In the genomic region with DNA sequence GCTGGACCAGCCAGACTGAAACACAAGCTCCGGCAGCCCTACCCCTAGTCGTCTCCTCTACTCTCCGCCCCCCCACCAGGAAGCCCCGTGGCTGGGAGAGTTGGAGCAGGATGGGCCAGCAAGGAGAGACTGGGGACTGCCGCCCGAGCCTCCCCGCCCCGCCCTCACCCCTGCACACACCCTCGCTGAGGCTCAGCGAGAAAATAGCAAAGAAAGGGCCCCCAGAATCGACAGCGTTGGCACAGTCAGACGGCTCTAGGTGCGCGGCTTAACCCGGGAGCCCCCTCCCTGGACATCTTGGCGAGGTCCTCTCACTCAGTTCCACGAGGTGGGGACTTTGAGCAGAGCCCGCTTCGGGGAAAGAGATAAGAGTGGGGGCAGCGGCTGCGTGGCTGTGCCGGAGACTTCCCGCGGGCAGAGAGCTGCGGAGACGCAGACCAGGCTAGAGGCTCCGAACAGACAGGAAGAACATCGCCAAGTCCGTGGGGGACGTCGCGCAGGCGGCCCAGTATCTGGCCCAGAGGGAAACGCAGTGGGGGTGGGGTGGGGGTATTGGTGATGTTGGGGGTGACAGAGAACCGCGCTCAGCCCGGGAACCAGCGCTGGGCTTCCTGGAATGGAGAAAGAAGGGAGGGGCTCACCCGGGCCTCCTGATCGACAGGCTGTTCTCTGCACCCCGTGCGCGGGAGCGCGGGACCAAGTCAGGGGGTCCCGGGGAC, we compare ENCODE assay signal across 1 cellular context.
TF ChIP-seq lines count a peak whose summit lies in the region.

No MANE protein-coding gene starts in this region.

TF ChIP-seq in K562, 482 proteins besides CTCF, POLR2A, EP300 and RAD21 (continued from another document and continues in another):
- TF ChIP-seq, protein P1, sequence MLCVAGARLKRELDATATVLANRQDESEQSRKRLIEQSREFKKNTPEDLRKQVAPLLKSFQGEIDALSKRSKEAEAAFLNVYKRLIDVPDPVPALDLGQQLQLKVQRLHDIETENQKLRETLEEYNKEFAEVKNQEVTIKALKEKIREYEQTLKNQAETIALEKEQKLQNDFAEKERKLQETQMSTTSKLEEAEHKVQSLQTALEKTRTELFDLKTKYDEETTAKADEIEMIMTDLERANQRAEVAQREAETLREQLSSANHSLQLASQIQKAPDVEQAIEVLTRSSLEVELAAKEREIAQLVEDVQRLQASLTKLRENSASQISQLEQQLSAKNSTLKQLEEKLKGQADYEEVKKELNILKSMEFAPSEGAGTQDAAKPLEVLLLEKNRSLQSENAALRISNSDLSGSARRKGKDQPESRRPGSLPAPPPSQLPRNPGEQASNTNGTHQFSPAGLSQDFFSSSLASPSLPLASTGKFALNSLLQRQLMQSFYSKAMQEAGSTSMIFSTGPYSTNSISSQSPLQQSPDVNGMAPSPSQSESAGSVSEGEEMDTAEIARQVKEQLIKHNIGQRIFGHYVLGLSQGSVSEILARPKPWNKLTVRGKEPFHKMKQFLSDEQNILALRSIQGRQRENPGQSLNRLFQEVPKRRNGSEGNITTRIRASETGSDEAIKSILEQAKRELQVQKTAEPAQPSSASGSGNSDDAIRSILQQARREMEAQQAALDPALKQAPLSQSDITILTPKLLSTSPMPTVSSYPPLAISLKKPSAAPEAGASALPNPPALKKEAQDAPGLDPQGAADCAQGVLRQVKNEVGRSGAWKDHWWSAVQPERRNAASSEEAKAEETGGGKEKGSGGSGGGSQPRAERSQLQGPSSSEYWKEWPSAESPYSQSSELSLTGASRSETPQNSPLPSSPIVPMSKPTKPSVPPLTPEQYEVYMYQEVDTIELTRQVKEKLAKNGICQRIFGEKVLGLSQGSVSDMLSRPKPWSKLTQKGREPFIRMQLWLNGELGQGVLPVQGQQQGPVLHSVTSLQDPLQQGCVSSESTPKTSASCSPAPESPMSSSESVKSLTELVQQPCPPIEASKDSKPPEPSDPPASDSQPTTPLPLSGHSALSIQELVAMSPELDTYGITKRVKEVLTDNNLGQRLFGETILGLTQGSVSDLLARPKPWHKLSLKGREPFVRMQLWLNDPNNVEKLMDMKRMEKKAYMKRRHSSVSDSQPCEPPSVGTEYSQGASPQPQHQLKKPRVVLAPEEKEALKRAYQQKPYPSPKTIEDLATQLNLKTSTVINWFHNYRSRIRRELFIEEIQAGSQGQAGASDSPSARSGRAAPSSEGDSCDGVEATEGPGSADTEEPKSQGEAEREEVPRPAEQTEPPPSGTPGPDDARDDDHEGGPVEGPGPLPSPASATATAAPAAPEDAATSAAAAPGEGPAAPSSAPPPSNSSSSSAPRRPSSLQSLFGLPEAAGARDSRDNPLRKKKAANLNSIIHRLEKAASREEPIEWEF (CRISPR knock-in tag; IDR thresholded peaks at IDR 0.05): no peak
- TF ChIP-seq POLR3G (IDR thresholded peaks at IDR 0.05; ENCODE audit: extremely low read depth, insufficient read length, insufficient replicate concordance) (no peak), SNRNP70 (optimal IDR thresholded peaks at IDR 0.05; ENCODE audit: low read depth, low read length) (no peak), BRCA1 (IDR thresholded peaks at IDR 0.05) (no peak), BRCA1 (CRISPR knock-in tag; IDR thresholded peaks at IDR 0.05) (no peak), TEAD1 (CRISPR knock-in tag; IDR thresholded peaks at IDR 0.05) (no peak), FOXK1 (CRISPR knock-in tag; IDR thresholded peaks at IDR 0.05; ENCODE audit: borderline replicate concordance) (no peak), PHB (CRISPR knock-in tag; IDR thresholded peaks at IDR 0.05) (no peak), TBL1XR1 (IDR thresholded peaks at IDR 0.05; ENCODE audit: low read length in 2 of 2) (no peak), ZNF785 (CRISPR knock-in tag; IDR thresholded peaks at IDR 0.05) (no peak), DDX20 (tag; IDR thresholded peaks at IDR 0.05; ENCODE audit: low read depth) (no peak), TCF7 (IDR thresholded peaks at IDR 0.05; ENCODE audit: borderline replicate concordance) (no peak), ZNF134 (CRISPR knock-in tag; conservative IDR thresholded peaks at IDR 0.05) (no peak), HOXB6 (CRISPR knock-in tag; IDR thresholded peaks at IDR 0.05; ENCODE audit: borderline replicate concordance) (no peak), MAFK (IDR thresholded peaks at IDR 0.05; ENCODE audit: low read length) (no peak), GABPA (tag; conservative IDR thresholded peaks at IDR 0.05; ENCODE audit: low read depth) (no peak), NCOA4 (IDR thresholded peaks at IDR 0.05; ENCODE audit: partially characterized antibody) (no peak), YY1 (IDR thresholded peaks at IDR 0.05; ENCODE audit: borderline replicate concordance in 1 of 3, control insufficient read depth in 1 of 3, extremely low read depth in 1 of 3, insufficient read depth in 3 of 3, insufficient read length in 1 of 3, insufficient replicate concordance in 2 of 3, low read depth in 1 of 3, low read length in 2 of 3) (no peak)
- TF ChIP-seq, protein P2, sequence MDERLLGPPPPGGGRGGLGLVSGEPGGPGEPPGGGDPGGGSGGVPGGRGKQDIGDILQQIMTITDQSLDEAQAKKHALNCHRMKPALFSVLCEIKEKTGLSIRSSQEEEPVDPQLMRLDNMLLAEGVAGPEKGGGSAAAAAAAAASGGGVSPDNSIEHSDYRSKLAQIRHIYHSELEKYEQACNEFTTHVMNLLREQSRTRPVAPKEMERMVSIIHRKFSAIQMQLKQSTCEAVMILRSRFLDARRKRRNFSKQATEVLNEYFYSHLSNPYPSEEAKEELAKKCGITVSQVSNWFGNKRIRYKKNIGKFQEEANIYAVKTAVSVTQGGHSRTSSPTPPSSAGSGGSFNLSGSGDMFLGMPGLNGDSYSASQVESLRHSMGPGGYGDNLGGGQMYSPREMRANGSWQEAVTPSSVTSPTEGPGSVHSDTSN (CRISPR knock-in tag; IDR thresholded peaks at IDR 0.05; ENCODE audit: low read depth): no peak
- TF ChIP-seq, protein P2 (tag; conservative IDR thresholded peaks at IDR 0.05; ENCODE audit: low read depth): no peak
- TF ChIP-seq, protein P3, sequence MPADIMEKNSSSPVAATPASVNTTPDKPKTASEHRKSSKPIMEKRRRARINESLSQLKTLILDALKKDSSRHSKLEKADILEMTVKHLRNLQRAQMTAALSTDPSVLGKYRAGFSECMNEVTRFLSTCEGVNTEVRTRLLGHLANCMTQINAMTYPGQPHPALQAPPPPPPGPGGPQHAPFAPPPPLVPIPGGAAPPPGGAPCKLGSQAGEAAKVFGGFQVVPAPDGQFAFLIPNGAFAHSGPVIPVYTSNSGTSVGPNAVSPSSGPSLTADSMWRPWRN (IDR thresholded peaks at IDR 0.05; ENCODE audit: low read depth): no peak
- TF ChIP-seq, protein P4, sequence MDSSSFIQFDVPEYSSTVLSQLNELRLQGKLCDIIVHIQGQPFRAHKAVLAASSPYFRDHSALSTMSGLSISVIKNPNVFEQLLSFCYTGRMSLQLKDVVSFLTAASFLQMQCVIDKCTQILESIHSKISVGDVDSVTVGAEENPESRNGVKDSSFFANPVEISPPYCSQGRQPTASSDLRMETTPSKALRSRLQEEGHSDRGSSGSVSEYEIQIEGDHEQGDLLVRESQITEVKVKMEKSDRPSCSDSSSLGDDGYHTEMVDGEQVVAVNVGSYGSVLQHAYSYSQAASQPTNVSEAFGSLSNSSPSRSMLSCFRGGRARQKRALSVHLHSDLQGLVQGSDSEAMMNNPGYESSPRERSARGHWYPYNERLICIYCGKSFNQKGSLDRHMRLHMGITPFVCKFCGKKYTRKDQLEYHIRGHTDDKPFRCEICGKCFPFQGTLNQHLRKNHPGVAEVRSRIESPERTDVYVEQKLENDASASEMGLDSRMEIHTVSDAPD (CRISPR knock-in tag; IDR thresholded peaks at IDR 0.05): no peak
- TF ChIP-seq, protein P5, sequence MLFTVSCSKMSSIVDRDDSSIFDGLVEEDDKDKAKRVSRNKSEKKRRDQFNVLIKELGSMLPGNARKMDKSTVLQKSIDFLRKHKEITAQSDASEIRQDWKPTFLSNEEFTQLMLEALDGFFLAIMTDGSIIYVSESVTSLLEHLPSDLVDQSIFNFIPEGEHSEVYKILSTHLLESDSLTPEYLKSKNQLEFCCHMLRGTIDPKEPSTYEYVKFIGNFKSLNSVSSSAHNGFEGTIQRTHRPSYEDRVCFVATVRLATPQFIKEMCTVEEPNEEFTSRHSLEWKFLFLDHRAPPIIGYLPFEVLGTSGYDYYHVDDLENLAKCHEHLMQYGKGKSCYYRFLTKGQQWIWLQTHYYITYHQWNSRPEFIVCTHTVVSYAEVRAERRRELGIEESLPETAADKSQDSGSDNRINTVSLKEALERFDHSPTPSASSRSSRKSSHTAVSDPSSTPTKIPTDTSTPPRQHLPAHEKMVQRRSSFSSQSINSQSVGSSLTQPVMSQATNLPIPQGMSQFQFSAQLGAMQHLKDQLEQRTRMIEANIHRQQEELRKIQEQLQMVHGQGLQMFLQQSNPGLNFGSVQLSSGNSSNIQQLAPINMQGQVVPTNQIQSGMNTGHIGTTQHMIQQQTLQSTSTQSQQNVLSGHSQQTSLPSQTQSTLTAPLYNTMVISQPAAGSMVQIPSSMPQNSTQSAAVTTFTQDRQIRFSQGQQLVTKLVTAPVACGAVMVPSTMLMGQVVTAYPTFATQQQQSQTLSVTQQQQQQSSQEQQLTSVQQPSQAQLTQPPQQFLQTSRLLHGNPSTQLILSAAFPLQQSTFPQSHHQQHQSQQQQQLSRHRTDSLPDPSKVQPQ (CRISPR knock-in tag; IDR thresholded peaks at IDR 0.05; ENCODE audit: borderline replicate concordance): no peak
- TF ChIP-seq, protein P6, sequence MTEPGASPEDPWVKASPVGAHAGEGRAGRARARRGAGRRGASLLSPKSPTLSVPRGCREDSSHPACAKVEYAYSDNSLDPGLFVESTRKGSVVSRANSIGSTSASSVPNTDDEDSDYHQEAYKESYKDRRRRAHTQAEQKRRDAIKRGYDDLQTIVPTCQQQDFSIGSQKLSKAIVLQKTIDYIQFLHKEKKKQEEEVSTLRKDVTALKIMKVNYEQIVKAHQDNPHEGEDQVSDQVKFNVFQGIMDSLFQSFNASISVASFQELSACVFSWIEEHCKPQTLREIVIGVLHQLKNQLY (CRISPR knock-in tag; conservative IDR thresholded peaks at IDR 0.05): no peak
- TF ChIP-seq, protein P7, sequence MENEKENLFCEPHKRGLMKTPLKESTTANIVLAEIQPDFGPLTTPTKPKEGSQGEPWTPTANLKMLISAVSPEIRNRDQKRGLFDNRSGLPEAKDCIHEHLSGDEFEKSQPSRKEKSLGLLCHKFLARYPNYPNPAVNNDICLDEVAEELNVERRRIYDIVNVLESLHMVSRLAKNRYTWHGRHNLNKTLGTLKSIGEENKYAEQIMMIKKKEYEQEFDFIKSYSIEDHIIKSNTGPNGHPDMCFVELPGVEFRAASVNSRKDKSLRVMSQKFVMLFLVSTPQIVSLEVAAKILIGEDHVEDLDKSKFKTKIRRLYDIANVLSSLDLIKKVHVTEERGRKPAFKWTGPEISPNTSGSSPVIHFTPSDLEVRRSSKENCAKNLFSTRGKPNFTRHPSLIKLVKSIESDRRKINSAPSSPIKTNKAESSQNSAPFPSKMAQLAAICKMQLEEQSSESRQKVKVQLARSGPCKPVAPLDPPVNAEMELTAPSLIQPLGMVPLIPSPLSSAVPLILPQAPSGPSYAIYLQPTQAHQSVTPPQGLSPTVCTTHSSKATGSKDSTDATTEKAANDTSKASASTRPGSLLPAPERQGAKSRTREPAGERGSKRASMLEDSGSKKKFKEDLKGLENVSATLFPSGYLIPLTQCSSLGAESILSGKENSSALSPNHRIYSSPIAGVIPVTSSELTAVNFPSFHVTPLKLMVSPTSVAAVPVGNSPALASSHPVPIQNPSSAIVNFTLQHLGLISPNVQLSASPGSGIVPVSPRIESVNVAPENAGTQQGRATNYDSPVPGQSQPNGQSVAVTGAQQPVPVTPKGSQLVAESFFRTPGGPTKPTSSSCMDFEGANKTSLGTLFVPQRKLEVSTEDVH (IDR thresholded peaks at IDR 0.05; ENCODE audit: low read depth, partially characterized antibody): no peak
- TF ChIP-seq, protein P8, sequence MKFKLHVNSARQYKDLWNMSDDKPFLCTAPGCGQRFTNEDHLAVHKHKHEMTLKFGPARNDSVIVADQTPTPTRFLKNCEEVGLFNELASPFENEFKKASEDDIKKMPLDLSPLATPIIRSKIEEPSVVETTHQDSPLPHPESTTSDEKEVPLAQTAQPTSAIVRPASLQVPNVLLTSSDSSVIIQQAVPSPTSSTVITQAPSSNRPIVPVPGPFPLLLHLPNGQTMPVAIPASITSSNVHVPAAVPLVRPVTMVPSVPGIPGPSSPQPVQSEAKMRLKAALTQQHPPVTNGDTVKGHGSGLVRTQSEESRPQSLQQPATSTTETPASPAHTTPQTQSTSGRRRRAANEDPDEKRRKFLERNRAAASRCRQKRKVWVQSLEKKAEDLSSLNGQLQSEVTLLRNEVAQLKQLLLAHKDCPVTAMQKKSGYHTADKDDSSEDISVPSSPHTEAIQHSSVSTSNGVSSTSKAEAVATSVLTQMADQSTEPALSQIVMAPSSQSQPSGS (CRISPR knock-in tag; IDR thresholded peaks at IDR 0.05): no peak
- TF ChIP-seq, protein P9, sequence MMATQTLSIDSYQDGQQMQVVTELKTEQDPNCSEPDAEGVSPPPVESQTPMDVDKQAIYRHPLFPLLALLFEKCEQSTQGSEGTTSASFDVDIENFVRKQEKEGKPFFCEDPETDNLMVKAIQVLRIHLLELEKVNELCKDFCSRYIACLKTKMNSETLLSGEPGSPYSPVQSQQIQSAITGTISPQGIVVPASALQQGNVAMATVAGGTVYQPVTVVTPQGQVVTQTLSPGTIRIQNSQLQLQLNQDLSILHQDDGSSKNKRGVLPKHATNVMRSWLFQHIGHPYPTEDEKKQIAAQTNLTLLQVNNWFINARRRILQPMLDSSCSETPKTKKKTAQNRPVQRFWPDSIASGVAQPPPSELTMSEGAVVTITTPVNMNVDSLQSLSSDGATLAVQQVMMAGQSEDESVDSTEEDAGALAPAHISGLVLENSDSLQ (IDR thresholded peaks at IDR 0.05): peak; percentile 57
- TF ChIP-seq, protein P10, sequence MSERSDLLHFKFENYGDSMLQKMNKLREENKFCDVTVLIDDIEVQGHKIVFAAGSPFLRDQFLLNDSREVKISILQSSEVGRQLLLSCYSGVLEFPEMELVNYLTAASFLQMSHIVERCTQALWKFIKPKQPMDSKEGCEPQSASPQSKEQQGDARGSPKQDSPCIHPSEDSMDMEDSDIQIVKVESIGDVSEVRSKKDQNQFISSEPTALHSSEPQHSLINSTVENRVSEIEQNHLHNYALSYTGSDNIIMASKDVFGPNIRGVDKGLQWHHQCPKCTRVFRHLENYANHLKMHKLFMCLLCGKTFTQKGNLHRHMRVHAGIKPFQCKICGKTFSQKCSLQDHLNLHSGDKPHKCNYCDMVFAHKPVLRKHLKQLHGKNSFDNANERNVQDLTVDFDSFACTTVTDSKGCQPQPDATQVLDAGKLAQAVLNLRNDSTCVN (CRISPR knock-in tag; IDR thresholded peaks at IDR 0.05): no peak
- TF ChIP-seq, protein P11, sequence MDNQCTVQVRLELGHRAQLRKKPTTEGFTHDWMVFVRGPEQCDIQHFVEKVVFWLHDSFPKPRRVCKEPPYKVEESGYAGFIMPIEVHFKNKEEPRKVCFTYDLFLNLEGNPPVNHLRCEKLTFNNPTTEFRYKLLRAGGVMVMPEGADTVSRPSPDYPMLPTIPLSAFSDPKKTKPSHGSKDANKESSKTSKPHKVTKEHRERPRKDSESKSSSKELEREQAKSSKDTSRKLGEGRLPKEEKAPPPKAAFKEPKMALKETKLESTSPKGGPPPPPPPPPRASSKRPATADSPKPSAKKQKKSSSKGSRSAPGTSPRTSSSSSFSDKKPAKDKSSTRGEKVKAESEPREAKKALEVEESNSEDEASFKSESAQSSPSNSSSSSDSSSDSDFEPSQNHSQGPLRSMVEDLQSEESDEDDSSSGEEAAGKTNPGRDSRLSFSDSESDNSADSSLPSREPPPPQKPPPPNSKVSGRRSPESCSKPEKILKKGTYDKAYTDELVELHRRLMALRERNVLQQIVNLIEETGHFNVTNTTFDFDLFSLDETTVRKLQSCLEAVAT (IDR thresholded peaks at IDR 0.05): no peak
